Comparison of ENCODE assay signal across 7 cellular contexts in the genomic region with DNA sequence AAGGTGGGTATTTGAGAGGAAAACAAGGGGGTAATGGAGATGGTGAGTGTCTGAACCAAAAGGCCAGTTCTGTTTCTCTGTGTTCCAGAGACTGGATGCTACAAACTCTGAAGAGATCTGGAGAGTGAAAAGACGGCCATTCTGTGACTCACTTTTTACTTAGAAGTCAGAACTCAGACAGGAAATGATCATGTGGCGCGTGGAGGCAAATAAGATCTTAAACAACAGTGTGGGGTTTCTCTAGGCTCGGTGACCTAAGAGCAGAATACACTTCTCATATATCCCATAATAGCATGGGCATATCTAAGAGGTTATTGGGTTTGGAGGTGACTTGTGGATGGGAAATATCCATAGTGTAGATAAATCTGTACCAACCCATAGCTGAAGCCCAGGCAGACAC.
"Had no signal": no experiment of that assay in that cellular context is flagged by ENCODE, and none has a peak within 500 bp of the region (broad histone marks: within the 10 kb centered on the region; RNA-seq: fewer than 3 reads in every experiment).

No MANE protein-coding gene starts in this region.

- H3K9ac ChIP-seq: KMS-11 had no signal

- DNase-seq: H9, HCEC 1CT, IMR-90, KBM-7 had no signal

- H3K4me3 ChIP-seq: GM23338 had no signal

- H3K27ac ChIP-seq: HL-60, KMS-11 had no signal

- H3K4me2 ChIP-seq: GM23338, KMS-11 had no signal

- ATAC-seq: GM23338 had no signal
